1 cellular context compared by ENCODE assay signal in genomic region chr2:152717242-152718046, GRCh38.
TF ChIP-seq lines count a peak whose summit lies in the region.

PRPF40A (minus strand) TSS chr2:152717461; CDS start chr2:152717439, 22 bp downstream.

TF ChIP-seq in GM12878, 131 proteins besides CTCF, POLR2A, EP300 and RAD21 (continued from another document and continues in another):
- peak; percentile 45; the same call in 1 of the 2 replicates for TF ChIP-seq ELK1 (IDR thresholded peaks at IDR 0.05; ENCODE audit: low read depth, low read length)
- TF ChIP-seq E2F4 (IDR thresholded peaks at IDR 0.05; ENCODE audit: low read depth, low read length) = 0 out of 2 replicates have a peak, but pooled peaks have one; percentile 17
- no peak for TF ChIP-seq FOXM1 (IDR thresholded peaks at IDR 0.05; ENCODE audit: low read depth, low read length)
- no peak for TF ChIP-seq CHD4 (IDR thresholded peaks at IDR 0.05)
- TF ChIP-seq ZBTB11 (CRISPR knock-in tag; IDR thresholded peaks at IDR 0.05) = no peak
- no peak for TF ChIP-seq SREBF2 (IDR thresholded peaks at IDR 0.05; ENCODE audit: low read length)
- peak; percentile 96 for TF ChIP-seq DPF2 (IDR thresholded peaks at IDR 0.05)
- peak; percentile 90 for TF ChIP-seq TBL1XR1 (IDR thresholded peaks at IDR 0.05; ENCODE audit: low read depth, low read length)
- TF ChIP-seq PKNOX1 (IDR thresholded peaks at IDR 0.05) = peak; percentile 99
- no peak; the same call in 2 of the 3 replicates for TF ChIP-seq POU2F2 (IDR thresholded peaks at IDR 0.05; ENCODE audit: borderline replicate concordance, low read depth, low read length)
- TF ChIP-seq SIX5 (IDR thresholded peaks at IDR 0.05; ENCODE audit: low read depth, low read length, severe bottlenecking) = peak; percentile 55
- TF ChIP-seq RBBP5 (conservative IDR thresholded peaks at IDR 0.05) = no peak
- no peak for TF ChIP-seq FOXK2 (IDR thresholded peaks at IDR 0.05)
- TF ChIP-seq NFIC (IDR thresholded peaks at IDR 0.05; ENCODE audit: low read depth, low read length) = no peak
- peak; percentile 84 for TF ChIP-seq TAF1 (IDR thresholded peaks at IDR 0.05; ENCODE audit: borderline replicate concordance, low read depth, low read length)
- no peak for TF ChIP-seq REST (IDR thresholded peaks at IDR 0.05; ENCODE audit: low read depth, low read length)
- 0 out of 2 replicates have a peak, but pooled peaks have one; percentile 2 for TF ChIP-seq TCF12 (IDR thresholded peaks at IDR 0.05; ENCODE audit: low read depth, low read length)
- peak; percentile 98 for TF ChIP-seq HDGF (IDR thresholded peaks at IDR 0.05)
- TF ChIP-seq CHD2 (IDR thresholded peaks at IDR 0.05; ENCODE audit: borderline replicate concordance, low read depth, low read length) = peak; percentile 95
- no peak for TF ChIP-seq PAX8 (IDR thresholded peaks at IDR 0.05)
- peak in 1 of 2 experiments; percentile 34; a peak in 2 of 4 replicates for TF ChIP-seq IKZF2 (IDR thresholded peaks at IDR 0.05)
- TF ChIP-seq WRNIP1 (IDR thresholded peaks at IDR 0.05; ENCODE audit: borderline replicate concordance, low read depth, low read length) = no peak
- no peak for TF ChIP-seq MYB (IDR thresholded peaks at IDR 0.05; ENCODE audit: borderline replicate concordance, low read depth, low read length)
- TF ChIP-seq MYC (IDR thresholded peaks at IDR 0.05; ENCODE audit: insufficient read depth, insufficient read length, insufficient replicate concordance, low read length, severe bottlenecking) = no peak
- peak; percentile 50 for TF ChIP-seq KLF5 (IDR thresholded peaks at IDR 0.05; ENCODE audit: partially characterized antibody)
- peak; percentile 12; the same call in 1 of the 2 replicates for TF ChIP-seq BACH1 (IDR thresholded peaks at IDR 0.05; ENCODE audit: borderline replicate concordance)
- TF ChIP-seq POLR2AphosphoS5 (IDR thresholded peaks at IDR 0.05; ENCODE audit: low read length) = peak; percentile 76
- peak; percentile 91 for TF ChIP-seq NR2C2 (IDR thresholded peaks at IDR 0.05; ENCODE audit: borderline replicate concordance, control insufficient read depth, insufficient read length, low read depth)
- no peak for TF ChIP-seq CBFB (IDR thresholded peaks at IDR 0.05; ENCODE audit: low read depth)
- TF ChIP-seq MTA2 (IDR thresholded peaks at IDR 0.05; ENCODE audit: low read depth) = peak; percentile 96
- no peak for TF ChIP-seq NFXL1 (IDR thresholded peaks at IDR 0.05; ENCODE audit: borderline replicate concordance)
- TF ChIP-seq ETV6 (conservative IDR thresholded peaks at IDR 0.05 in 1 of 2, IDR thresholded peaks at IDR 0.05 in 1 of 2; ENCODE audit: borderline replicate concordance in 1 of 2, low read depth in 1 of 2) = no peak
- TF ChIP-seq BCL3 (IDR thresholded peaks at IDR 0.05; ENCODE audit: borderline replicate concordance, insufficient read depth, low read depth, low read length, poor library complexity, severe bottlenecking) = peak; percentile 30
- no peak for TF ChIP-seq EZH2 (IDR thresholded peaks at IDR 0.05; ENCODE audit: borderline replicate concordance, control insufficient read depth, low read depth, low read length)
- TF ChIP-seq NBN (IDR thresholded peaks at IDR 0.05) = no peak; the same call in 1 of the 2 replicates
- TF ChIP-seq CBX3 (IDR thresholded peaks at IDR 0.05; ENCODE audit: borderline replicate concordance, low read depth) = no peak
- TF ChIP-seq HCFC1 (IDR thresholded peaks at IDR 0.05; ENCODE audit: low read length) = peak; percentile 66
- peak; percentile 99 for TF ChIP-seq NR2F1 (conservative IDR thresholded peaks at IDR 0.05)
- no peak for TF ChIP-seq KDM1A (IDR thresholded peaks at IDR 0.05; ENCODE audit: borderline replicate concordance)
- no peak for TF ChIP-seq PRDM15 (CRISPR knock-in tag; IDR thresholded peaks at IDR 0.05)
- peak; percentile 52 for TF ChIP-seq MXI1 (IDR thresholded peaks at IDR 0.05; ENCODE audit: low read depth, low read length)
- no peak for TF ChIP-seq CUX1 (IDR thresholded peaks at IDR 0.05; ENCODE audit: insufficient replicate concordance, low read depth, low read length)
